Comparison of ENCODE assay signal across 4 cellular contexts in the genomic region with DNA sequence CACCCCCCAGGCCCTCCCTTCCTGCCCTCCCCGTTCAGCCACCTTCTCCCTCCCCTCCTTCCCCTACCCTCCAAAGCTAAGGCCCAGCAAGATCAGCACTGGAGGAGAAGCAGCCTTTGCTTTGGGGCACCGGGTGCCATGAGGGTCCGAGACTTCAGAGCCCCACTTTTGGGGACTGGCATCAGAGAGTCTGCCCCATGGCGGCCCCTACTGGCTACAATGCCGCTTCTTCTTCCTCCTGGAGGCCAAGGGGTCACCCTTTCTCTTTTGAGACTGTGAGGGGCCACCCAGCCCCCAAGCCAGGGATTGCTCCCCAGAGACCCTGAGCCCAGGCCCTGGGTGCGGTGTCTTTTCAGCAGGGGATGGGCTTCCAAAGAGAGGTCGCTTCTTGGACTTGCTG. TPM values are rescaled to one million over a fixed set of nuclear protein-coding genes. Genes with fewer than 3 reads are reported as not detected.
"Had no signal": no experiment of that assay in that cellular context is flagged by ENCODE, and none has a peak within 500 bp of the region (broad histone marks: within the 10 kb centered on the region; RNA-seq: fewer than 3 reads in every experiment).

No MANE protein-coding gene starts in this region.

RNA-seq across cellular contexts. Expression of a gene that starts 10.2 kb away (rescaled TPM):
- total RNA-seq: GM23248, H4, H9, HFFc6 had no signal
- polyA plus RNA-seq: GM23248 had no signal
